33 cellular contexts compared by ENCODE assay signal in genomic region chr4:117203231-117203630, GRCh38.
A peak's percentile ranks its signal among the peaks of the same experiment; 100 is the strongest.
DNase-seq lines count a peak whose midpoint lies in the region; ATAC-seq, FAIRE-seq and TF ChIP-seq lines count a peak whose summit lies in the region.
"Had no signal": no experiment of that assay in that cellular context is flagged by ENCODE, and none has a peak within 500 bp of the region (broad histone marks: within the 10 kb centered on the region; RNA-seq: fewer than 3 reads in every experiment).

No MANE protein-coding gene starts in this region.

- no peaks in the 10 kb centered on the region for H3K4me1 ChIP-seq in GM12878 (ENCODE audit: control insufficient read depth, insufficient read depth, low read length)
- H3K4me1 ChIP-seq in GM23248 (ENCODE audit: insufficient read depth), result no peaks in the 10 kb centered on the region
- H3K4me1 ChIP-seq: A549; BE2C; BLaER1; BLaER1 treated with 17β-estradiol and CSF1 and Interleukin-3, amounts not matched to agents 10 nM and 100 nM; Caco-2 had no signal

- intact Hi-C loops in GM12878 (cut with micrococcal nuclease; ENCODE audit: unreplicated experiment), result no loop called here
- intact Hi-C loops in left ventricle myocardium superior (cut with micrococcal nuclease), result no loop called here

- POLR2A ChIA-PET in GM12878 (lab: Charles Lee), result no interaction called here

- in situ Hi-C loops in GM12878 (cut with MboI), result no loop called here
- in situ Hi-C loops in GM23248 (cut with MboI), result no loop called here

- no peaks in the 10 kb centered on the region for H3K9me3 ChIP-seq in GM12878 (replicated peaks; ENCODE audit: control insufficient read depth, insufficient read depth, low read length)
- no peaks in the 10 kb centered on the region for H3K9me3 ChIP-seq in GM23248 (ENCODE audit: low read depth)
- H3K9me3 ChIP-seq: A549; BE2C; BLaER1; BLaER1 treated with 17β-estradiol and CSF1 and Interleukin-3, amounts not matched to agents 10 nM and 100 nM; Caco-2 had no signal

- H3K9ac ChIP-seq in GM12878 (ENCODE audit: control insufficient read depth, insufficient read depth, low read length) (no peak overlapping the region), GM23248 (no peak overlapping the region)
- H3K9ac ChIP-seq: BLaER1; BLaER1 treated with 17β-estradiol and CSF1 and Interleukin-3, amounts not matched to agents 10 nM and 100 nM had no signal

- no TSS peak for BruUV-seq in GM12878 (replicated peaks; lab: Mats Ljungman, UMichigan)

- ATAC-seq in GM12878 (no peak), left ventricle myocardium superior (no peak)
- ATAC-seq: A549; CD8-positive, alpha-beta T cell had no signal

- no peak overlapping the region for H2AFZ ChIP-seq in GM12878 (ENCODE audit: control insufficient read depth, low read depth, low read length)
- no peak overlapping the region for H2AFZ ChIP-seq in GM23248

- H3K4me2 ChIP-seq in GM12878 (ENCODE audit: control insufficient read depth, insufficient read depth), result no peak overlapping the region
- H3K4me2 ChIP-seq in GM23248 (ENCODE audit: unreplicated experiment), result no peak overlapping the region
- H3K4me2 ChIP-seq: A549; BLaER1; BLaER1 treated with 17β-estradiol and CSF1 and Interleukin-3, amounts not matched to agents 10 nM and 100 nM had no signal

- H3K79me2 ChIP-seq in GM12878 (ENCODE audit: control insufficient read depth, insufficient read depth, low read length) (no peaks in the 10 kb centered on the region), GM23248 (ENCODE audit: insufficient read depth) (no peaks in the 10 kb centered on the region)

- RAD21 ChIA-PET in GM12878 (lab: Charles Lee; ENCODE audit: unreplicated experiment), result no interaction called here

- peak; percentile 13 for FAIRE-seq in GM12878 (lab: Jason Lieb, UNC)
- FAIRE-seq: A549 had no signal

- WGBS in GM12878 (ENCODE audit: insufficient coverage, insufficient replicate concordance, low lambda C conversion rate, missing lambda C conversion rate), result 39% methylated on average over 1 of the region's 1 CpG
- WGBS in GM23248 (ENCODE audit: low coverage in 1 of 2, low lambda C conversion rate in 2 of 2, missing lambda C conversion rate in 2 of 2), 2 experiments, result 36 to 38% methylated on average over 1 of the region's 1 CpG

- DNase-seq in LNCaP clone FGC (ENCODE audit: low read depth) (peak; percentile 59), NCI-H526 (lab: John Stamatoyannopoulos, UW) (peak; percentile 38 to 53), NCI-H526 treated with DMSO at 0.1 percent for 48 hours (lab: John Stamatoyannopoulos, UW) (peak; percentile 57), GM12878 (ENCODE audit: low read depth, low spot score) (no peak), GM23248 (no peak), NCI-H446 (lab: John Stamatoyannopoulos, UW) (no peak), left ventricle myocardium superior (no peak), NCI-H510A (lab: John Stamatoyannopoulos, UW) (no peak)
- DNase-seq: 8988T; ACHN; AML-193; BE2C; C1 segment of cervical spinal cord; Caco-2; Calu3; CD4-positive, alpha-beta memory T cell; CD4-positive, alpha-beta T cell; CD4-positive, CD25-positive, alpha-beta regulatory T cell; CD8-positive, alpha-beta memory T cell; CD8-positive, alpha-beta T cell; COR-L47; DMS 273 treated with DMSO at 0.1 percent for 48 hours; DMS153; DMS53; DMS79; DMS79 treated with DMSO at 0.1 percent for 48 hours; DND-41; EL had no signal

- TF ChIP-seq CTCF in LNCaP clone FGC (IDR thresholded peaks at IDR 0.05; ENCODE audit: control insufficient read depth, extremely low read depth, insufficient read depth) (no peak), GM12878 (IDR thresholded peaks at IDR 0.05 in 2 of 3, conservative IDR thresholded peaks at IDR 0.05 in 1 of 3; ENCODE audit: control insufficient read depth in 2 of 3, extremely low read depth in 1 of 3, insufficient read depth in 1 of 3, low read depth in 3 of 3, low read length in 3 of 3) (no peak)

- SMC1A ChIA-PET in GM12878 (lab: Charles Lee; ENCODE audit: uncharacterized antibody, unreplicated experiment), result no interaction called here

- TF ChIP-seq RAD21 in GM12878 (IDR thresholded peaks at IDR 0.05; ENCODE audit: insufficient read depth, low read depth, low read length), result no peak

- H3K36me3 ChIP-seq in GM12878 (ENCODE audit: control insufficient read depth in 2 of 2, insufficient read depth in 2 of 2, low read length in 1 of 2) (no peaks in the 10 kb centered on the region), GM23248 (ENCODE audit: low read depth) (no peaks in the 10 kb centered on the region)
- H3K36me3 ChIP-seq: BE2C; BLaER1; BLaER1 treated with 17β-estradiol and CSF1 and Interleukin-3, amounts not matched to agents 10 nM and 100 nM had no signal

- no peaks in the 10 kb centered on the region for H3K9me2 ChIP-seq in GM23248 (ENCODE audit: insufficient read depth)

- CTCF ChIA-PET in GM12878 (lab: Yijun Ruan, JAX), result no interaction called here

- H4K20me1 ChIP-seq in GM12878 (ENCODE audit: control insufficient read depth, insufficient read depth) (no peaks in the 10 kb centered on the region), GM23248 (ENCODE audit: insufficient read depth) (no peaks in the 10 kb centered on the region)
- H4K20me1 ChIP-seq: BLaER1; BLaER1 treated with 17β-estradiol and CSF1 and Interleukin-3, amounts not matched to agents 10 nM and 100 nM had no signal

- H3K27ac ChIP-seq in GM12878 (ENCODE audit: control insufficient read depth, insufficient read depth), result no peak overlapping the region
- H3K27ac ChIP-seq in GM23248, result no peak overlapping the region
- H3K27ac ChIP-seq: 22Rv1; A549; BLaER1; BLaER1 treated with 17β-estradiol and CSF1 and Interleukin-3, amounts not matched to agents 10 nM and 100 nM; C4-2B had no signal

- H3K4me3 ChIP-seq in LNCaP clone FGC (ENCODE audit: low read depth, low read length), result no peak overlapping the region
- no peak overlapping the region for H3K4me3 ChIP-seq in GM12878
- H3K4me3 ChIP-seq in GM23248, result no peak overlapping the region
- H3K4me3 ChIP-seq: A549; BLaER1; BLaER1 treated with 17β-estradiol and CSF1 and Interleukin-3, amounts not matched to agents 10 nM and 100 nM had no signal

- no peak for TF ChIP-seq POLR2A in GM12878 (IDR thresholded peaks at IDR 0.05; ENCODE audit: low read depth, low read length)

- H3K27me3 ChIP-seq in GM12878 (replicated peaks in 1 of 2; ENCODE audit: control insufficient read depth in 2 of 2, insufficient read depth in 2 of 2, low read length in 1 of 2), result no peaks in the 10 kb centered on the region
- no peaks in the 10 kb centered on the region for H3K27me3 ChIP-seq in GM23248 (replicated peaks; ENCODE audit: insufficient read depth)
- H3K27me3 ChIP-seq: BE2C; BLaER1; BLaER1 treated with 17β-estradiol and CSF1 and Interleukin-3, amounts not matched to agents 10 nM and 100 nM had no signal

- TF ChIP-seq EP300 in GM12878 (IDR thresholded peaks at IDR 0.05; ENCODE audit: borderline replicate concordance in 1 of 2, control insufficient read depth in 1 of 2, low read depth in 2 of 2, low read length in 2 of 2), result no peak

- no peaks in the 10 kb centered on the region for H3F3A ChIP-seq in GM23248 (ENCODE audit: insufficient read depth)

TF ChIP-seq in GM12878, 131 proteins besides CTCF, POLR2A, EP300 and RAD21 (continues in another document):
- TF ChIP-seq KDM1A (IDR thresholded peaks at IDR 0.05; ENCODE audit: borderline replicate concordance) (no peak), MAX (IDR thresholded peaks at IDR 0.05; ENCODE audit: low read depth, low read length) (no peak), ATF7 (IDR thresholded peaks at IDR 0.05; ENCODE audit: low read depth) (no peak), PBX3 (IDR thresholded peaks at IDR 0.05; ENCODE audit: insufficient replicate concordance, low read depth, low read length) (no peak), ATF3 (IDR thresholded peaks at IDR 0.05; ENCODE audit: borderline replicate concordance, extremely low read depth, low read depth, low read length) (no peak), EGR1 (IDR thresholded peaks at IDR 0.05; ENCODE audit: borderline replicate concordance in 1 of 2, low read depth in 2 of 2, low read length in 2 of 2) (no peak), ZBED1 (IDR thresholded peaks at IDR 0.05; ENCODE audit: borderline replicate concordance) (no peak), PAX8 (IDR thresholded peaks at IDR 0.05) (no peak), IRF3 (IDR thresholded peaks at IDR 0.05) (no peak), SUPT20H (IDR thresholded peaks at IDR 0.05; ENCODE audit: borderline replicate concordance, control insufficient read depth, low read depth, low read length) (no peak), NR2F1 (conservative IDR thresholded peaks at IDR 0.05) (no peak)

Comparison
In these comparisons a context has a peak if more than half of its experiments do, and no peak if none do; other contexts are left out.
1. DNase-seq: peak in LNCaP clone FGC (single experiment), NCI-H526 (2 of 2) and NCI-H526 treated with DMSO at 0.1 percent for 48 hours (single experiment); none in GM12878 (single experiment), GM23248 (single experiment), NCI-H446 (0 of 2), left ventricle myocardium superior (single experiment) and NCI-H510A (single experiment).